ENCODE assay signal across 19 cellular contexts in the genomic region with DNA sequence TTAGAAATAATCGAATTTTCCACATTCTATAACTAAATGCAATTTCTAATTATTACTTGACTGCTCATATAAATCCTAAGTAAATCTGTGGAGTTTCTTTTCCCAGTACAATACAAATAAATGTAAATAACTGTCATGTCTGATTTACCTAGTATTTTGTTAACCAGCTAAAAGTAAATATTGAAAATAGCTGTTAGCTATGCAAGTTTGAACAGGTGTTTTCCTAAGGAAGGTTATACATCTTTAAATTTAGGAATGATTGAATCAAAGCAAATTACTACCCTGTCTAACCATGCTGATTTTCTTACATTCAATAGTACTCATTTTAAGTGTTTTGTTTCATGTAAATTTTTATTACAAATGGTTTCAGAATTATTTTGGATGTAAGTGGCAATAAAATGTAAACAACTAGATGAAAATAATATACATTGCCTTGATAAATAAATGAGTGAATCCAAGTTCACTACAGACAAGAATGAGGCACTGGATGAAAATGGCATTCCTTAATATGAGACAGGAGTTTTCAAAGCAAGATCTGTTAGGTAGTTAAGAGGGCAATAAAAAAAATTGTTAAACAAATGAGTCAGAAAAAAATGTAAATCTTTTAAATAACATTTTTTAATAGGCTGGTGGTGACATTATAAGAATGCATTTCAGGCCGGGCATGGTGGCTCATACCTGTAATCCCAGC. TPM values are rescaled to one million over a fixed set of nuclear protein-coding genes. Genes with fewer than 3 reads are reported as not detected.
A peak's percentile ranks its signal among the peaks of the same experiment; 100 is the strongest.
DNase-seq lines count a peak whose midpoint lies in the region; ATAC-seq, FAIRE-seq and TF ChIP-seq lines count a peak whose summit lies in the region.
"Had no signal": no experiment of that assay in that cellular context is flagged by ENCODE, and none has a peak within 500 bp of the region (broad histone marks: within the 10 kb centered on the region; RNA-seq: fewer than 3 reads in every experiment).

No MANE protein-coding gene starts in this region.

- intact Hi-C loops in PC-3 (cut with micrococcal nuclease) = no loop called here
- intact Hi-C loops in aorta (cut with DNase I) = no loop called here

- H3K4me3 Mint-ChIP-seq in effector memory CD8-positive, alpha-beta T cell = no peak overlapping the region
- H3K4me3 Mint-ChIP-seq: CD8-positive, alpha-beta memory T cell had no signal

- ATAC-seq in PC-3 (peak; percentile 73), aorta (ENCODE audit: low FRiP score) (no peak)
- no peak for ATAC-seq in effector memory CD8-positive, alpha-beta T cell (replicated peaks)
- ATAC-seq: HCT116 had no signal

- no peak for TF ChIP-seq CTCF in PC-3 (conservative IDR thresholded peaks at IDR 0.05; ENCODE audit: low read depth, low read length)

- H3K4me1 Mint-ChIP-seq in effector memory CD8-positive, alpha-beta T cell (ENCODE audit: low read depth in 2 of 2) = peaks cover 0 to 1% of the 10 kb centered on the region in 2 donors

- peaks cover 15 to 18% of the 10 kb centered on the region in 2 donors for H3K27me3 Mint-ChIP-seq in effector memory CD8-positive, alpha-beta T cell

- CTCF ChIA-PET in PC-3 (lab: Charles Lee) = interaction anchor here (0.6 to 0.8 kb wide), 3 partner anchors 22 to 969 kb away, joined by 4 to 6 read pairs (median 5); no protein-coding TSS in a partner anchor

- no peaks in the 10 kb centered on the region for H3K9me2 ChIP-seq in PC-3 (replicated peaks; ENCODE audit: low read length)

- H3K79me2 ChIP-seq in PC-3 (ENCODE audit: low read length) = no peaks in the 10 kb centered on the region

- FAIRE-seq in islet of Langerhans (lab: Jason Lieb, UNC) = peak; percentile 41
- FAIRE-seq: H54 had no signal

- H3K9me3 ChIP-seq in PC-3 (ENCODE audit: low read length) = no peaks in the 10 kb centered on the region
- H3K9me3 ChIP-seq in aorta (ENCODE audit: control insufficient read depth, low read length) = no peaks in the 10 kb centered on the region
- H3K9me3 ChIP-seq: BLaER1, Caco-2 had no signal

- WGBS in aorta, 2 donors = 79 to 89% methylated on average over 2 of the region's 2 CpGs

- H3K27ac ChIP-seq in PC-3 (ENCODE audit: low read length) (no peak overlapping the region), aorta (ENCODE audit: low read depth in 1 of 2, low read length in 2 of 2) (no peak overlapping the region)
- H3K27ac ChIP-seq: 22Rv1, BLaER1, GM23248 had no signal

- H3K9ac ChIP-seq in PC-3 (ENCODE audit: low read length) = no peak overlapping the region
- H3K9ac ChIP-seq: BLaER1, GM23248 had no signal

- peak; percentile 17 for DNase-seq in NCI-H510A treated with DMSO at 0.1 percent for 48 hours (lab: John Stamatoyannopoulos, UW)
- DNase-seq in NCI-H510A (lab: John Stamatoyannopoulos, UW) = no peak
- DNase-seq in NCI-H526 treated with DMSO at 0.1 percent for 48 hours (lab: John Stamatoyannopoulos, UW) = peak; percentile 35
- DNase-seq in PC-3 = peak; percentile 44
- DNase-seq in effector memory CD8-positive, alpha-beta T cell = no peak
- DNase-seq in aorta = no peak
- DNase-seq in GM19238 (ENCODE audit: insufficient read length, low spot score) = no peak
- DNase-seq: AML-193; Caco-2; CD8-positive, alpha-beta memory T cell; GM23248 had no signal

- H3K9me3 Mint-ChIP-seq in effector memory CD8-positive, alpha-beta T cell = no peaks in the 10 kb centered on the region
- H3K9me3 Mint-ChIP-seq: CD8-positive, alpha-beta memory T cell had no signal

- no peak overlapping the region for H3K4me3 ChIP-seq in PC-3 (ENCODE audit: low read length)
- H3K4me3 ChIP-seq in aorta (ENCODE audit: low read length in 2 of 2) = no peak overlapping the region
- H3K4me3 ChIP-seq: BLaER1, GM23248 had no signal

- no peak overlapping the region for H3K27ac Mint-ChIP-seq in effector memory CD8-positive, alpha-beta T cell
- H3K27ac Mint-ChIP-seq: CD8-positive, alpha-beta memory T cell had no signal

- POLR2A ChIA-PET in PC-3 (lab: Charles Lee; ENCODE audit: unreplicated experiment) = no interaction called here

- H3K36me3 ChIP-seq in PC-3 (ENCODE audit: low read depth, low read length) = no peaks in the 10 kb centered on the region
- no peaks in the 10 kb centered on the region for H3K36me3 ChIP-seq in aorta (ENCODE audit: control insufficient read depth in 1 of 2, insufficient read depth in 2 of 2, low read length in 1 of 2)
- H3K36me3 ChIP-seq: BLaER1 had no signal

- H3K27me3 ChIP-seq in PC-3 (ENCODE audit: low read length) (no peaks in the 10 kb centered on the region), aorta (ENCODE audit: control insufficient read depth in 1 of 2, insufficient read depth in 2 of 2, low read length in 1 of 2) (no peaks in the 10 kb centered on the region)
- H3K27me3 ChIP-seq: BLaER1 had no signal

- BruUV-seq in PC-3 (replicated peaks; lab: Mats Ljungman, UMichigan) = no TSS peak

- H4K20me1 ChIP-seq in PC-3 (ENCODE audit: low read length) = no peaks in the 10 kb centered on the region
- H4K20me1 ChIP-seq: BLaER1 had no signal

- no peaks in the 10 kb centered on the region for H3K36me3 Mint-ChIP-seq in effector memory CD8-positive, alpha-beta T cell (ENCODE audit: insufficient read depth)
- H3K36me3 Mint-ChIP-seq: CD8-positive, alpha-beta memory T cell had no signal

- H3K4me2 ChIP-seq in PC-3 (ENCODE audit: low read length) = no peak overlapping the region
- H3K4me2 ChIP-seq: BLaER1 had no signal

- H3K4me1 ChIP-seq in PC-3 (ENCODE audit: insufficient read depth, low read length) (peaks cover 5% of the 10 kb centered on the region; the same call in 1 of the 2 replicates), aorta (ENCODE audit: control insufficient read depth in 1 of 2, insufficient read depth in 2 of 2, low read length in 2 of 2) (no peaks in the 10 kb centered on the region)
- H3K4me1 ChIP-seq: BLaER1, Caco-2 had no signal

- H3F3A ChIP-seq in PC-3 (ENCODE audit: low read length, unreplicated experiment) = no peaks in the 10 kb centered on the region

- no peak overlapping the region for H2AFZ ChIP-seq in PC-3 (ENCODE audit: low read length)
- H2AFZ ChIP-seq: GM23248 had no signal

RNA-seq across cellular contexts. Expression of gene MCIDAS, which starts 15.8 kb away (rescaled TPM):
- total RNA-seq in PC-3 (2014; rRNA removed) = 1.6 and 3.3 TPM in 2 replicates
- under 1 TPM in 1 of 2 donors, not detected in 1; 0.26 TPM for total RNA-seq in aorta
- polyA plus RNA-seq in aorta = not detected
- total RNA-seq: CD8-positive, alpha-beta memory T cell; GM23248 had no signal
- polyA plus RNA-seq: CD8-positive, alpha-beta memory T cell; GM23248 had no signal

RNA-seq across cellular contexts. Expression of gene CCNO, which starts 22.1 kb away (rescaled TPM):
- total RNA-seq in PC-3 (2014; rRNA removed) (3.4 and 5.3 TPM in 2 replicates), aorta (1 to 10 TPM in 1 of 2 donors, under 1 TPM in 1; 0.54 to 1.3 TPM)
- polyA plus RNA-seq in aorta = 10 to 100 TPM in 1 of 2 donors, under 1 TPM in 1; 0.88 to 10.1 TPM
- total RNA-seq: GM23248 had no signal

RNA-seq across cellular contexts. Expression of gene CDC20B, which starts 38.4 kb away (rescaled TPM):
- not detected in 2 replicates for total RNA-seq in PC-3 (2014; rRNA removed)
- not detected for total RNA-seq in aorta
- not detected for polyA plus RNA-seq in aorta
- total RNA-seq: A673, Caco-2, Daoy, GM23248, HT-29 had no signal
- polyA plus RNA-seq: CD8-positive, alpha-beta memory T cell had no signal

RNA-seq across cellular contexts. Expression of gene GPX8, which starts 51.4 kb away (rescaled TPM):
- total RNA-seq in PC-3 (2014; rRNA removed) (13.0 and 18.3 TPM in 2 replicates), aorta (10 to 100 TPM; 29.8 to 49.8 TPM)
- polyA plus RNA-seq in aorta = 10 to 100 TPM; 26.2 to 34.3 TPM
- total RNA-seq: CD8-positive, alpha-beta memory T cell had no signal
- polyA plus RNA-seq: CD8-positive, alpha-beta memory T cell had no signal

Comparison
In these comparisons a context has a peak if more than half of its experiments do, and no peak if none do; other contexts are left out.
1. DNase-seq: peak in NCI-H510A treated with DMSO at 0.1 percent for 48 hours (single experiment), NCI-H526 treated with DMSO at 0.1 percent for 48 hours (single experiment) and PC-3 (single experiment); none in NCI-H510A (single experiment), effector memory CD8-positive, alpha-beta T cell (0 of 3), aorta (0 of 2) and GM19238 (single experiment).